Comparison of ENCODE assay signal across 7 cellular contexts in the genomic region with DNA sequence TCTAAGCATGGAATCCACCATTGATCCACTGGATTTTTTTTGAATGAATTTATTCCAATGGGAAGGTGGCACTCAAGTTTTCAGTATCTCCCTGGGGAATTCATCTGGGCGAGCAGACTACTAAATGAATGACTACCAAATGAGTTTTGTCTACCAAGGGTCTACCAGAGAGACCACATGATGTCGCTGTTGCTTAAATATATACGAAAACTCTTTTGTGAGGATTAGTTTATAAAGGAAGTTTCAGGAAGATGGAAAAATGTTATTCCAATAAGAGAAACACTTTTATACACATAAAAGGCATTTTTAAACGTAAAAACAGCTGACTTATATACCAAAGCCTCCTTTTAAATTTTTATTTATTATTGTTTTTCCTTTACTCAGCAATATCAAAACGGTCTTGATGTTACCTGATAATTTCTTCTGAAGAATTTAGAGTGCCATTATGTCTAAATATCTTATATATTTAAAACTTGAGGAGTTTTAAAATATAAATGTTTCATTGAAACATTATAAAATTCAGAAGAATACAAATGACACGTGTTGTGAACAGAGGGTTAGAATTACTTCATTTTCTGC.
A peak's percentile ranks its signal among the peaks of the same experiment; 100 is the strongest.
DNase-seq lines count a peak whose midpoint lies in the region; ATAC-seq lines count a peak whose summit lies in the region.

No MANE protein-coding gene starts in this region.

- H2AK5ac ChIP-seq in trophoblast cell (ENCODE audit: low read length): no peak overlapping the region

- H3K4ac ChIP-seq in trophoblast cell (ENCODE audit: low read depth, low read length): no peak overlapping the region

- no peak overlapping the region for H3K18ac ChIP-seq in trophoblast cell (ENCODE audit: low read length)

- no peak overlapping the region for H4K91ac ChIP-seq in trophoblast cell (ENCODE audit: low read depth, low read length)

- H3K14ac ChIP-seq in trophoblast cell (ENCODE audit: low read length): no peak overlapping the region

- H2AFZ ChIP-seq in trophoblast cell (ENCODE audit: insufficient read depth, low read length, poor library complexity): no peak overlapping the region

- no CpG with 5 or more reads among the region's 6 CpGs for WGBS in trophoblast cell (ENCODE audit: extremely low coverage, insufficient coverage, insufficient read length)

- no peak overlapping the region for H2BK5ac ChIP-seq in trophoblast cell (ENCODE audit: low read depth, low read length, poor library complexity)

- H3K79me2 ChIP-seq in trophoblast cell (ENCODE audit: control insufficient read depth, insufficient read depth, low read length, poor library complexity): no peaks in the 10 kb centered on the region

- no peaks in the 10 kb centered on the region for H3K36me3 ChIP-seq in trophoblast cell (ENCODE audit: control insufficient read depth in 1 of 2, insufficient read depth in 2 of 2, low read length in 2 of 2)

- no peaks in the 10 kb centered on the region for H3K27me3 ChIP-seq in trophoblast cell (ENCODE audit: insufficient read depth, low read length)

- no peak overlapping the region for H3K23ac ChIP-seq in trophoblast cell (ENCODE audit: low read length)

- no peaks in the 10 kb centered on the region for H3K9me3 ChIP-seq in trophoblast cell (ENCODE audit: insufficient read depth, low read depth, low read length)

- no peak overlapping the region for H3K4me2 ChIP-seq in trophoblast cell (ENCODE audit: low read length)

- no peak overlapping the region for H3K27ac ChIP-seq in trophoblast cell (ENCODE audit: low read depth, low read length)

- no peak overlapping the region for H4K8ac ChIP-seq in trophoblast cell (ENCODE audit: low read depth, low read length)

- H2BK120ac ChIP-seq in trophoblast cell (ENCODE audit: insufficient read depth, low read length, poor library complexity): no peak overlapping the region

- no peak overlapping the region for H4K12ac ChIP-seq in trophoblast cell (ENCODE audit: low read depth, low read length)

- no peaks in the 10 kb centered on the region for H3K4me1 ChIP-seq in trophoblast cell (ENCODE audit: control insufficient read depth in 1 of 2, insufficient read depth in 2 of 2, low read length in 2 of 2)

- H3K9ac ChIP-seq in trophoblast cell (ENCODE audit: low read length): no peak overlapping the region

- H2BK12ac ChIP-seq in trophoblast cell (ENCODE audit: low read length): no peak overlapping the region

- no peak for ATAC-seq in HG02759 (IDR thresholded peaks at IDR 0.05; ENCODE audit: unreplicated experiment)

- DNase-seq in GDM1 (lab: John Stamatoyannopoulos, UW) (peak; percentile 1), LHCN-M2 (ENCODE audit: low read depth) (peak; percentile 58), RPMI8226 (peak; percentile 54), fibroblast of gingiva (ENCODE audit: low read depth) (peak; percentile 52), trophoblast cell (peak; percentile 11 to 67)
- DNase-seq in stimulated activated CD4-positive, alpha-beta T cell treated with anti-CD3 and anti-CD28 coated beads, Interleukin-12 subunit alpha, Interleukin-12 subunit beta, amount 100 ng/mL, for 4 hours: no peak

- no peaks in the 10 kb centered on the region for H3K79me1 ChIP-seq in trophoblast cell (ENCODE audit: low read length)

- H3K4me3 ChIP-seq in trophoblast cell (ENCODE audit: low read depth, low read length): no peak overlapping the region
